In the genomic region with DNA sequence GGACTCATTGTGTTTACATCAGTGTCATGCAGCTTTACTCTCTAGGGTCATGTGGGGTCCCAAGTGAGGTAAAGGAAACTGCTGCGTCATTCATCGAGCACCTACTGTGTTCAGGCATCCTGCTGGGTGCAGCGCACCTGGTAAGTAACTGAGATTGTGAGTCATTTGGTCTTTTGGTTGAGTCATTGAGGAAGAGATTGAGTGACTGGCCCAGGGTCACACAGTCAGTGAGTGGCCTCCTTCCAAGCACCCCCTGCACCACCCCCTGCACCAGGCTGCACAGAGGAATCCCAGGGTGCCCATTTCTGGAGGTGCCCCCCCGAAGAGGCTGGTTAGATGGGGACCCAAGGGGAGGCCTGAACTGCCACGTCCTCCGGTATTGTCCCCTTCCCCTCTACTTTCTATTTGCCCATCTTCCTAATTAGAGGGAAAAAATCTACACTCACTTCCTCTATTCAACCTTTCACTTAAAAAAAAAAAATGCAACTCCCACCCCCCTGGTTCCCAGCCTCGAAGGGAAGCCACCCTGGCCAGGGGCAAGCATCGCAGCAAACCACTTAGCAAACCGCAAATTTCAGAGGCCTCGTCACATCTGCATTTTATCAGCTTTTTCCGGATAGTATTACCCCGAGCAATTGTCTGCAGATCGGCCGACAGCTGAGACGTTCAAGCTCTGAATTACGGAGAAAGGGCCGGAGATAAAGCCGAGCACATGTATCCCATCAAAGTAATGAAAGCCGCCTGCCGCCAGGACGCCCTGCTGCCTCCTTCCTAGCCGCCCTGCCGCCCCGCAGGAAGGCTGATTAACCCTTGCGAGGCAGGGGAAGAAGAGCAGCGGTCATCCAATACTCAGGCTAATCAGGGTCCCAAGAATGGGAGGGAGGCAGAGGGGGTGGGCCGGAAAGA, we compare ENCODE assay signal across 8 cellular contexts.
DNase-seq lines count a peak whose midpoint lies in the region; ATAC-seq, FAIRE-seq and TF ChIP-seq lines count a peak whose summit lies in the region.

No MANE protein-coding gene starts in this region.

- CTCF ChIA-PET in activated naive CD4-positive, alpha-beta T cell treated with anti-CD3 and anti-CD28 coated beads for 36 hours (lab: Charles Lee) = no interaction called here
- CTCF ChIA-PET in activated naive CD4-positive, alpha-beta T cell treated with anti-CD3 and anti-CD28 coated beads, Interleukin-2, amount 10 ng/mL, durations not matched to agents 7 days and 5 days (lab: Charles Lee) = no interaction called here
- CTCF ChIA-PET in endothelial cell of umbilical vein (lab: Charles Lee) = interaction anchor here (1.2 to 1.3 kb wide), 2 partner anchors 13 to 94 kb away, joined by 3 to 4 read pairs; no protein-coding TSS in a partner anchor

- intact Hi-C loops in activated naive CD4-positive, alpha-beta T cell treated with anti-CD3 and anti-CD28 coated beads for 36 hours (cut with micrococcal nuclease) = loop anchor here (1.0 kb wide), 1 partner anchor 271 kb away; no protein-coding TSS in a partner anchor
- intact Hi-C loops in endothelial cell of umbilical vein (cut with micrococcal nuclease) (loop anchor here (5.0 kb wide), 1 partner anchor 276 kb away; no protein-coding TSS in a partner anchor), ascending aorta (cut with DNase I) (no loop called here)

- H3K9me3 ChIP-seq in endothelial cell of umbilical vein (replicated peaks; ENCODE audit: control insufficient read depth, insufficient read depth, low read length) (no peaks in the 10 kb centered on the region), ascending aorta (no peaks in the 10 kb centered on the region)

- no peak overlapping the region for H2AFZ ChIP-seq in endothelial cell of umbilical vein (ENCODE audit: low read depth, low read length)

- TF ChIP-seq CTCF in endothelial cell of umbilical vein (IDR thresholded peaks at IDR 0.05; ENCODE audit: extremely low read depth in 1 of 2, insufficient read depth in 1 of 2, low read depth in 1 of 2, low read length in 2 of 2) (no peak), ascending aorta (IDR thresholded peaks at IDR 0.05) (no peak)

- POLR2A ChIA-PET in endothelial cell of umbilical vein (lab: Charles Lee) = no interaction called here

- no peaks in the 10 kb centered on the region for H3K27me3 ChIP-seq in endothelial cell of umbilical vein (ENCODE audit: control insufficient read depth in 2 of 2, insufficient read depth in 2 of 2, low read length in 2 of 2)
- no peaks in the 10 kb centered on the region for H3K27me3 ChIP-seq in ascending aorta

- H4K20me1 ChIP-seq in endothelial cell of umbilical vein (replicated peaks; ENCODE audit: control insufficient read depth, extremely low read depth, insufficient read depth, low read length) = no peaks in the 10 kb centered on the region

- ATAC-seq in HG02642 (IDR thresholded peaks at IDR 0.05; ENCODE audit: poor library complexity, unreplicated experiment) = peak; percentile 90
- peak; percentile 93 for ATAC-seq in stimulated activated memory B cell treated with anti-CD40 and anti-IgM and Interleukin-4, amounts not matched to agents 10 μg/mL and 1 μg/mL and 100 μg/mL, for 72 hours

- H3K36me3 ChIP-seq in endothelial cell of umbilical vein (ENCODE audit: control insufficient read depth in 2 of 2, extremely low read depth in 1 of 2, insufficient read depth in 2 of 2, low read length in 2 of 2) (no peaks in the 10 kb centered on the region), ascending aorta (no peaks in the 10 kb centered on the region)

- peaks cover 7% of the 10 kb centered on the region for H3K27me3 Mint-ChIP-seq in activated naive CD4-positive, alpha-beta T cell treated with anti-CD3 and anti-CD28 coated beads for 36 hours (ENCODE audit: low read depth)
- H3K27me3 Mint-ChIP-seq in activated naive CD4-positive, alpha-beta T cell treated with anti-CD3 and anti-CD28 coated beads, Interleukin-2, amount 10 ng/mL, durations not matched to agents 7 days and 5 days = no peaks in the 10 kb centered on the region
- H3K27me3 Mint-ChIP-seq in stimulated activated memory B cell treated with anti-CD40 and anti-IgM and Interleukin-4, amounts not matched to agents 10 μg/mL and 1 μg/mL and 100 μg/mL, for 72 hours = peaks cover 23% of the 10 kb centered on the region

- peaks cover 11% of the 10 kb centered on the region for H3K9me3 Mint-ChIP-seq in activated naive CD4-positive, alpha-beta T cell treated with anti-CD3 and anti-CD28 coated beads for 36 hours
- H3K9me3 Mint-ChIP-seq in activated naive CD4-positive, alpha-beta T cell treated with anti-CD3 and anti-CD28 coated beads, Interleukin-2, amount 10 ng/mL, durations not matched to agents 7 days and 5 days = peaks cover 13% of the 10 kb centered on the region
- peaks cover 4% of the 10 kb centered on the region for H3K9me3 Mint-ChIP-seq in stimulated activated memory B cell treated with anti-CD40 and anti-IgM and Interleukin-4, amounts not matched to agents 10 μg/mL and 1 μg/mL and 100 μg/mL, for 72 hours

- no peaks in the 10 kb centered on the region for H3K9me1 ChIP-seq in endothelial cell of umbilical vein (replicated peaks; ENCODE audit: control insufficient read depth, extremely low read depth, insufficient read depth, low read length)

- no peak overlapping the region for H3K27ac Mint-ChIP-seq in activated naive CD4-positive, alpha-beta T cell treated with anti-CD3 and anti-CD28 coated beads for 36 hours
- no peak overlapping the region for H3K27ac Mint-ChIP-seq in activated naive CD4-positive, alpha-beta T cell treated with anti-CD3 and anti-CD28 coated beads, Interleukin-2, amount 10 ng/mL, durations not matched to agents 7 days and 5 days
- H3K27ac Mint-ChIP-seq in stimulated activated memory B cell treated with anti-CD40 and anti-IgM and Interleukin-4, amounts not matched to agents 10 μg/mL and 1 μg/mL and 100 μg/mL, for 72 hours = peak overlapping the region; percentile 78

- H3K27ac ChIP-seq in endothelial cell of umbilical vein (ENCODE audit: insufficient read depth, low read depth, low read length) (no peak overlapping the region), ascending aorta (no peak overlapping the region)

- H3K79me2 ChIP-seq in endothelial cell of umbilical vein (ENCODE audit: control insufficient read depth, insufficient read depth, low read length) = no peaks in the 10 kb centered on the region

- dilution Hi-C loops in endothelial cell of umbilical vein (cut with MboI; ENCODE audit: extremely low pct_ligation_motif_present, low sequenced_read_pairs) = no loop called here

- H3K4me2 ChIP-seq in endothelial cell of umbilical vein (ENCODE audit: insufficient read depth, low read length) = no peak overlapping the region

- H3K4me1 ChIP-seq in endothelial cell of umbilical vein (ENCODE audit: control insufficient read depth, extremely low read depth, insufficient read depth, low read length) = no peaks in the 10 kb centered on the region
- no peaks in the 10 kb centered on the region for H3K4me1 ChIP-seq in ascending aorta

- H3K4me1 Mint-ChIP-seq in activated naive CD4-positive, alpha-beta T cell treated with anti-CD3 and anti-CD28 coated beads for 36 hours (ENCODE audit: low read depth) = peaks cover 9% of the 10 kb centered on the region
- peaks cover 10% of the 10 kb centered on the region for H3K4me1 Mint-ChIP-seq in activated naive CD4-positive, alpha-beta T cell treated with anti-CD3 and anti-CD28 coated beads, Interleukin-2, amount 10 ng/mL, durations not matched to agents 7 days and 5 days
- H3K4me1 Mint-ChIP-seq in stimulated activated memory B cell treated with anti-CD40 and anti-IgM and Interleukin-4, amounts not matched to agents 10 μg/mL and 1 μg/mL and 100 μg/mL, for 72 hours = peaks cover 19% of the 10 kb centered on the region

- H3K4me3 ChIP-seq in endothelial cell of umbilical vein (replicated peaks in 1 of 3; ENCODE audit: insufficient read depth in 1 of 3, low read depth in 1 of 3, low read length in 3 of 3) = no peak overlapping the region
- H3K4me3 ChIP-seq in ascending aorta = no peak overlapping the region

- FAIRE-seq in endothelial cell of umbilical vein (lab: Jason Lieb, UNC) = no peak

- TF ChIP-seq POLR2A in endothelial cell of umbilical vein (IDR thresholded peaks at IDR 0.05; ENCODE audit: low read depth, low read length) = no peak

- H3K36me3 Mint-ChIP-seq in activated naive CD4-positive, alpha-beta T cell treated with anti-CD3 and anti-CD28 coated beads for 36 hours (ENCODE audit: low read depth) = peaks cover 7% of the 10 kb centered on the region
- H3K36me3 Mint-ChIP-seq in activated naive CD4-positive, alpha-beta T cell treated with anti-CD3 and anti-CD28 coated beads, Interleukin-2, amount 10 ng/mL, durations not matched to agents 7 days and 5 days = no peaks in the 10 kb centered on the region
- peaks cover 11% of the 10 kb centered on the region for H3K36me3 Mint-ChIP-seq in stimulated activated memory B cell treated with anti-CD40 and anti-IgM and Interleukin-4, amounts not matched to agents 10 μg/mL and 1 μg/mL and 100 μg/mL, for 72 hours

- peak; percentile 66 for DNase-seq in activated naive CD4-positive, alpha-beta T cell treated with anti-CD3 and anti-CD28 coated beads for 36 hours
- no peak for DNase-seq in activated naive CD4-positive, alpha-beta T cell treated with anti-CD3 and anti-CD28 coated beads, Interleukin-2, amount 10 ng/mL, durations not matched to agents 7 days and 5 days
- peak; percentile 14 for DNase-seq in NOMO-1 treated with dmso at 0.1 percent for 144 hours (lab: John Stamatoyannopoulos, UW; ENCODE audit: unreplicated experiment)
- DNase-seq in endothelial cell of umbilical vein (ENCODE audit: low read depth, low spot score) = no peak
- DNase-seq in ascending aorta (ENCODE audit: low spot score in 2 of 2) = no peak
- no peak for DNase-seq in DMS 273 (lab: John Stamatoyannopoulos, UW; ENCODE audit: unreplicated experiment)

- no TSS peak for BruUV-seq in endothelial cell of umbilical vein (replicated peaks; lab: Mats Ljungman, UMichigan)

- H3K9ac ChIP-seq in endothelial cell of umbilical vein (replicated peaks; ENCODE audit: extremely low read depth, insufficient read depth, low read length) = no peak overlapping the region

- H3K4me3 Mint-ChIP-seq in activated naive CD4-positive, alpha-beta T cell treated with anti-CD3 and anti-CD28 coated beads for 36 hours = no peak overlapping the region
- no peak overlapping the region for H3K4me3 Mint-ChIP-seq in activated naive CD4-positive, alpha-beta T cell treated with anti-CD3 and anti-CD28 coated beads, Interleukin-2, amount 10 ng/mL, durations not matched to agents 7 days and 5 days
- H3K4me3 Mint-ChIP-seq in stimulated activated memory B cell treated with anti-CD40 and anti-IgM and Interleukin-4, amounts not matched to agents 10 μg/mL and 1 μg/mL and 100 μg/mL, for 72 hours = peak overlapping the region; percentile 70

TF ChIP-seq in endothelial cell of umbilical vein, 7 proteins besides CTCF, POLR2A, EP300 and RAD21 (continues in another document):
- TF ChIP-seq, protein P1, sequence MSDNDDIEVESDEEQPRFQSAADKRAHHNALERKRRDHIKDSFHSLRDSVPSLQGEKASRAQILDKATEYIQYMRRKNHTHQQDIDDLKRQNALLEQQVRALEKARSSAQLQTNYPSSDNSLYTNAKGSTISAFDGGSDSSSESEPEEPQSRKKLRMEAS (IDR thresholded peaks at IDR 0.05; ENCODE audit: insufficient read depth, insufficient read length) = no peak
- TF ChIP-seq FOS (IDR thresholded peaks at IDR 0.05; ENCODE audit: borderline replicate concordance, insufficient read depth, low read length) (peak; percentile 6), POLR2AphosphoS5 (IDR thresholded peaks at IDR 0.05; ENCODE audit: insufficient read depth, low read depth, low read length) (no peak)

Comparison
In these comparisons a context has a peak if more than half of its experiments do, and no peak if none do; other contexts are left out.
1. DNase-seq: peak in activated naive CD4-positive, alpha-beta T cell treated with anti-CD3 and anti-CD28 coated beads for 36 hours (single experiment) and NOMO-1 treated with dmso at 0.1 percent for 144 hours (single experiment); none in activated naive CD4-positive, alpha-beta T cell treated with anti-CD3 and anti-CD28 coated beads, Interleukin-2, amount 10 ng/mL, durations not matched to agents 7 days and 5 days (single experiment), endothelial cell of umbilical vein (single experiment), ascending aorta (0 of 2) and DMS 273 (single experiment).